In genomic region chr2:99709229-99709628, GRCh38 we compare ENCODE assay signal across 34 cellular contexts.
"Had no signal": no experiment of that assay in that cellular context is flagged by ENCODE, and none has a peak within 500 bp of the region (broad histone marks: within the 10 kb centered on the region; RNA-seq: fewer than 3 reads in every experiment).

No MANE protein-coding gene starts in this region.

- H3K4me3 Mint-ChIP-seq: activated CD4-positive, alpha-beta memory T cell treated with anti-CD3 and anti-CD28 coated beads, Interleukin-2, amount 10 ng/mL, durations not matched to agents 7 days and 5 days; activated CD4-positive, alpha-beta T cell treated with anti-CD3 and anti-CD28 coated beads, Interleukin-2, amount 10 ng/mL, durations not matched to agents 7 days and 5 days; activated naive CD4-positive, alpha-beta T cell treated with anti-CD3 and anti-CD28 coated beads, Interleukin-2, amount 10 ng/mL, durations not matched to agents 7 days and 5 days; activated naive CD8-positive, alpha-beta T cell treated with anti-CD3 and anti-CD28 coated beads, Interleukin-2, amount 10 ng/mL, durations not matched to agents 7 days and 5 days; activated T-cell treated with anti-CD3 and anti-CD28 coated beads, Interleukin-2, amount 50 U/mL, for 24 hours; brain; endodermal cell; mesothelial cell of epicardium; stimulated activated naive B cell treated with anti-CD40 and anti-IgM and Interleukin-4, amounts not matched to agents 10 μg/mL and 1 μg/mL and 100 μg/mL, for 72 hours; T-helper 17 cell had no signal

- H3K27me3 Mint-ChIP-seq: activated CD4-positive, alpha-beta T cell treated with anti-CD3 and anti-CD28 coated beads, Interleukin-2, amount 10 ng/mL, durations not matched to agents 7 days and 5 days; activated T-cell treated with anti-CD3 and anti-CD28 coated beads, Interleukin-2, amount 50 U/mL, for 24 hours; naive B cell; stimulated activated naive B cell treated with anti-CD40 and anti-IgM and Interleukin-4, amounts not matched to agents 10 μg/mL and 1 μg/mL and 100 μg/mL, for 72 hours had no signal

- H3K27ac Mint-ChIP-seq: activated CD4-positive, alpha-beta memory T cell treated with anti-CD3 and anti-CD28 coated beads, Interleukin-2, amount 10 ng/mL, durations not matched to agents 7 days and 5 days; activated CD4-positive, alpha-beta T cell treated with anti-CD3 and anti-CD28 coated beads, Interleukin-2, amount 10 ng/mL, durations not matched to agents 7 days and 5 days; activated naive CD4-positive, alpha-beta T cell treated with anti-CD3 and anti-CD28 coated beads, Interleukin-2, amount 10 ng/mL, durations not matched to agents 7 days and 5 days; activated naive CD8-positive, alpha-beta T cell treated with anti-CD3 and anti-CD28 coated beads, Interleukin-2, amount 10 ng/mL, durations not matched to agents 7 days and 5 days; activated T-cell treated with anti-CD3 and anti-CD28 coated beads, Interleukin-2, amount 50 U/mL, for 24 hours; endodermal cell; T-helper 17 cell had no signal

- H3K4me1 ChIP-seq: left lung, pancreas, upper lobe of left lung had no signal

- ATAC-seq: esophagus mucosa; left lung; pancreas; stimulated activated naive B cell treated with anti-CD40 and anti-IgM and Interleukin-4, amounts not matched to agents 10 μg/mL and 1 μg/mL and 100 μg/mL, for 72 hours; T-helper 17 cell had no signal

- H3K27ac ChIP-seq: ascending aorta, cardiac muscle cell, pancreas, prostate gland, stomach, suprapubic skin, upper lobe of left lung, vagina, WERI-Rb-1 had no signal

- H3K36me3 ChIP-seq: ascending aorta, cardiac muscle cell, left lung, pancreas, prostate gland, stomach, suprapubic skin, upper lobe of left lung, vagina, WERI-Rb-1 had no signal

- H3K4me2 ChIP-seq: smooth muscle cell had no signal

- H3K9me3 ChIP-seq: ascending aorta, left lung, pancreas, prostate gland, stomach, suprapubic skin, upper lobe of left lung, vagina had no signal

- FAIRE-seq: islet of Langerhans, pancreas had no signal

- H3K9me3 Mint-ChIP-seq: activated CD4-positive, alpha-beta memory T cell treated with anti-CD3 and anti-CD28 coated beads, Interleukin-2, amount 10 ng/mL, durations not matched to agents 7 days and 5 days; activated CD4-positive, alpha-beta T cell treated with anti-CD3 and anti-CD28 coated beads, Interleukin-2, amount 10 ng/mL, durations not matched to agents 7 days and 5 days; activated naive CD4-positive, alpha-beta T cell treated with anti-CD3 and anti-CD28 coated beads, Interleukin-2, amount 10 ng/mL, durations not matched to agents 7 days and 5 days; activated naive CD8-positive, alpha-beta T cell treated with anti-CD3 and anti-CD28 coated beads, Interleukin-2, amount 10 ng/mL, durations not matched to agents 7 days and 5 days; activated T-cell treated with anti-CD3 and anti-CD28 coated beads, Interleukin-2, amount 50 U/mL, for 24 hours; naive B cell; stimulated activated naive B cell treated with anti-CD40 and anti-IgM and Interleukin-4, amounts not matched to agents 10 μg/mL and 1 μg/mL and 100 μg/mL, for 72 hours had no signal

- H3K36me3 Mint-ChIP-seq: activated naive CD4-positive, alpha-beta T cell treated with anti-CD3 and anti-CD28 coated beads, Interleukin-2, amount 10 ng/mL, durations not matched to agents 7 days and 5 days; activated naive CD8-positive, alpha-beta T cell treated with anti-CD3 and anti-CD28 coated beads, Interleukin-2, amount 10 ng/mL, durations not matched to agents 7 days and 5 days; mesothelial cell of epicardium had no signal

- H3K27me3 ChIP-seq: ascending aorta, cardiac muscle cell, left lung, pancreas, stomach, suprapubic skin, upper lobe of left lung, vagina had no signal

- H3K4me3 ChIP-seq: ascending aorta, cardiac muscle cell, left lung, pancreas, prostate gland, smooth muscle cell, stomach, suprapubic skin, upper lobe of left lung, vagina had no signal

- DNase-seq: activated CD4-positive, alpha-beta memory T cell treated with anti-CD3 and anti-CD28 coated beads, Interleukin-2, amount 10 ng/mL, durations not matched to agents 7 days and 5 days; activated CD4-positive, alpha-beta T cell treated with anti-CD3 and anti-CD28 coated beads, Interleukin-2, amount 10 ng/mL, durations not matched to agents 7 days and 5 days; activated CD4-positive, CD25-positive, alpha-beta regulatory T cell treated with anti-CD3 and anti-CD28 coated beads, Interleukin-2, amount 50 U/mL, for 72 hours; activated CD8-positive, alpha-beta memory T cell treated with anti-CD3 and anti-CD28 coated beads, Interleukin-2, amount 50 U/mL, for 48 hours; activated gamma-delta T cell; activated naive CD4-positive, alpha-beta T cell treated with anti-CD3 and anti-CD28 coated beads, Interleukin-2, amount 10 ng/mL, durations not matched to agents 7 days and 5 days; activated naive CD8-positive, alpha-beta T cell treated with anti-CD3 and anti-CD28 coated beads, Interleukin-2, amount 10 ng/mL, durations not matched to agents 7 days and 5 days; activated T-cell treated with anti-CD3 and anti-CD28 coated beads, Interleukin-2, amount 50 U/mL, for 24 hours; cortex of kidney; endodermal cell; foreskin fibroblast; left lung; naive B cell; pancreas; retina; stimulated activated CD4-positive, alpha-beta T cell treated with anti-CD3 and anti-CD28 coated beads, Interleukin-1b, Interleukin-23, amount 100 ng/mL, for 48 hours; stimulated activated CD4-positive, alpha-beta T cell treated with anti-CD3 and anti-CD28 coated beads, Interleukin-4, amount 100 ng/mL, for 4 hours; stimulated activated CD8-positive, alpha-beta memory T cell treated with anti-CD3 and anti-CD28 coated beads, Interleukin-4, amount 100 ng/mL, for 48 hours; stimulated activated naive B cell treated with anti-CD40 and anti-IgM and Interleukin-4, amounts not matched to agents 10 μg/mL and 1 μg/mL and 100 μg/mL, for 72 hours; stomach; T-helper 17 cell; T1000; upper lobe of left lung; WERI-Rb-1 had no signal

- H3K4me1 Mint-ChIP-seq: activated CD4-positive, alpha-beta memory T cell treated with anti-CD3 and anti-CD28 coated beads, Interleukin-2, amount 10 ng/mL, durations not matched to agents 7 days and 5 days; activated CD4-positive, alpha-beta T cell treated with anti-CD3 and anti-CD28 coated beads, Interleukin-2, amount 10 ng/mL, durations not matched to agents 7 days and 5 days; activated naive CD4-positive, alpha-beta T cell treated with anti-CD3 and anti-CD28 coated beads, Interleukin-2, amount 10 ng/mL, durations not matched to agents 7 days and 5 days; activated naive CD8-positive, alpha-beta T cell treated with anti-CD3 and anti-CD28 coated beads, Interleukin-2, amount 10 ng/mL, durations not matched to agents 7 days and 5 days; endodermal cell; T-helper 17 cell had no signal
